In the genomic region with DNA sequence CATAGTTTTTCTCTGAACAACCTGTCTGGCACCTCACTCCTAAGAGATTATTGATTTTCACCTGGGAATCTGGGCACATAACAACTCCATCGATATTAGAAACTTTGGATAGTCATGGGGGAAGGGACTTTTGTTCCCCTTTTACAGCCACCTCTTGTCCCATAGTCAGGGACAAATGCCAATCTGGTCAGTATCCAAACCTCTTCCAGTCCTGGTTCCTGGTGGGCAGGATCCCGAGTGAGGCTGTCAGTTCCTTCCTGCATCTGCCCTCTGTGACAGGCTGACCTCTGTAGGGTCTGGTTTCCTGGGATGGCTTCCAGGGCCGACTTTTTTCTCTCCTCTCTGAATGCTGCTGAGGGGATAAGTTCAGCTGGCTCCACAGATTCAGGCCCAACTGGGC, we compare ENCODE assay signal across 21 cellular contexts.
"Had no signal": no experiment of that assay in that cellular context is flagged by ENCODE, and none has a peak within 500 bp of the region (broad histone marks: within the 10 kb centered on the region; RNA-seq: fewer than 3 reads in every experiment).

No MANE protein-coding gene starts in this region.

- DNase-seq: activated CD4-positive, alpha-beta T cell treated with anti-CD3 and anti-CD28 coated beads for 36 hours; activated CD4-positive, alpha-beta T cell treated with anti-CD3 and anti-CD28 coated beads, Interleukin-2, amount 50 U/mL, for 1 hour; activated CD8-positive, alpha-beta memory T cell treated with anti-CD3 and anti-CD28 coated beads, Interleukin-2, amount 50 U/mL, for 48 hours; activated CD8-positive, alpha-beta T cell treated with anti-CD3 and anti-CD28 coated beads, Interleukin-2, amount 10 ng/mL, durations not matched to agents 7 days and 5 days; activated naive CD4-positive, alpha-beta T cell treated with anti-CD3 and anti-CD28 coated beads, Interleukin-2, amount 50 U/mL, for 16 hours; activated naive CD8-positive, alpha-beta T cell treated with anti-CD3 and anti-CD28 coated beads, Interleukin-2, amount 10 ng/mL, durations not matched to agents 7 days and 5 days; activated T-cell treated with anti-CD3 and anti-CD28 coated beads, Interleukin-2, amount 50 U/mL, for 1 hour; adrenal gland; IMR-90; Kasumi-1; KBM-7; NCI-H1930; NCI-H345; NCI-H510A; NCI-H526 treated with DMSO at 0.1 percent for 48 hours; PC-3; SHP77; T-cell; T-helper 2 cell; T1000 had no signal

- H3K27me3 ChIP-seq: adrenal gland had no signal

- H3K9me3 Mint-ChIP-seq: activated naive CD8-positive, alpha-beta T cell treated with anti-CD3 and anti-CD28 coated beads, Interleukin-2, amount 10 ng/mL, durations not matched to agents 7 days and 5 days had no signal

- H3K4me1 ChIP-seq: breast epithelium had no signal

- H3K27ac Mint-ChIP-seq: activated CD4-positive, alpha-beta T cell treated with anti-CD3 and anti-CD28 coated beads for 36 hours; activated CD8-positive, alpha-beta T cell treated with anti-CD3 and anti-CD28 coated beads, Interleukin-2, amount 10 ng/mL, durations not matched to agents 7 days and 5 days; activated naive CD8-positive, alpha-beta T cell treated with anti-CD3 and anti-CD28 coated beads, Interleukin-2, amount 10 ng/mL, durations not matched to agents 7 days and 5 days; T-cell had no signal

- H3K36me3 ChIP-seq: adrenal gland, breast epithelium had no signal

- H3K9me3 ChIP-seq: adrenal gland had no signal

- H3K27ac ChIP-seq: breast epithelium had no signal

- H3K4me3 Mint-ChIP-seq: activated CD4-positive, alpha-beta T cell treated with anti-CD3 and anti-CD28 coated beads for 36 hours; activated CD8-positive, alpha-beta T cell treated with anti-CD3 and anti-CD28 coated beads, Interleukin-2, amount 10 ng/mL, durations not matched to agents 7 days and 5 days; activated naive CD8-positive, alpha-beta T cell treated with anti-CD3 and anti-CD28 coated beads, Interleukin-2, amount 10 ng/mL, durations not matched to agents 7 days and 5 days; T-cell had no signal

- H3K4me3 ChIP-seq: adrenal gland, breast epithelium had no signal

- ATAC-seq: activated CD4-positive, alpha-beta T cell treated with anti-CD3 and anti-CD28 coated beads for 36 hours; activated CD8-positive, alpha-beta T cell treated with anti-CD3 and anti-CD28 coated beads, Interleukin-2, amount 10 ng/mL, durations not matched to agents 7 days and 5 days; PC-3; T-cell had no signal
